In genomic region chr12:1457901-1458300, GRCh38 we compare ENCODE assay signal across 16 cellular contexts.
DNase-seq lines count a peak whose midpoint lies in the region; ATAC-seq and TF ChIP-seq lines count a peak whose summit lies in the region.
"Had no signal": no experiment of that assay in that cellular context is flagged by ENCODE, and none has a peak within 500 bp of the region (broad histone marks: within the 10 kb centered on the region; RNA-seq: fewer than 3 reads in every experiment).

No MANE protein-coding gene starts in this region.

- H3K27ac ChIP-seq in right atrium auricular region (no peak overlapping the region), Karpas-422 (ENCODE audit: low read length) (no peak overlapping the region)
- H3K27ac ChIP-seq: gastroesophageal sphincter, sigmoid colon had no signal

- H3K4me1 ChIP-seq in right atrium auricular region (peaks cover 0 to 6% of the 10 kb centered on the region in 2 donors), Karpas-422 (ENCODE audit: low read length) (no peaks in the 10 kb centered on the region; the same call in 1 of the 2 replicates)
- H3K4me1 ChIP-seq: gastroesophageal sphincter had no signal

- peak; percentile 80 for DNase-seq in cardiac septum (ENCODE audit: low spot score)
- no peak for DNase-seq in right atrium auricular region (ENCODE audit: low spot score)
- peak; percentile 30 for DNase-seq in amniotic epithelial cell (ENCODE audit: low read depth)
- DNase-seq in glomerular visceral epithelial cell (ENCODE audit: extremely low spot score) = peak; percentile 53
- no peak for DNase-seq in NCI-H2029 (lab: John Stamatoyannopoulos, UW)
- DNase-seq in NCI-H2227 (lab: John Stamatoyannopoulos, UW; ENCODE audit: unreplicated experiment) = no peak
- no peak for DNase-seq in Karpas-422
- DNase-seq: 8988T; activated CD4-positive, alpha-beta T cell treated with anti-CD3 and anti-CD28 coated beads, Interleukin-2, amount 50 U/mL, for 48 hours; activated gamma-delta T cell treated with Interleukin-2 at 50 U/mL for 16 hours; cortex of kidney; DMS153; KG1; sigmoid colon had no signal

- no peak overlapping the region for H3K4me3 ChIP-seq in right atrium auricular region
- no peak overlapping the region for H3K4me3 ChIP-seq in Karpas-422 (ENCODE audit: low read length)
- H3K4me3 ChIP-seq: gastroesophageal sphincter, sigmoid colon had no signal

- TF ChIP-seq CTCF in right atrium auricular region (IDR thresholded peaks at IDR 0.05) = no peak

- no peak overlapping the region for H3K4me2 ChIP-seq in Karpas-422 (ENCODE audit: low read depth, low read length, poor library complexity, severe bottlenecking)

- H3K27me3 ChIP-seq in right atrium auricular region = no peaks in the 10 kb centered on the region
- H3K27me3 ChIP-seq in Karpas-422 (ENCODE audit: low read length) = no peaks in the 10 kb centered on the region
- H3K27me3 ChIP-seq: gastroesophageal sphincter, sigmoid colon had no signal

- H2AFZ ChIP-seq in Karpas-422 (ENCODE audit: low read length) = no peak overlapping the region

- ATAC-seq in HG03378 (IDR thresholded peaks at IDR 0.05; ENCODE audit: unreplicated experiment) = no peak
- ATAC-seq: gastroesophageal sphincter had no signal

- intact Hi-C loops in cardiac septum (cut with DNase I) = no loop called here

- no peaks in the 10 kb centered on the region for H3K9me2 ChIP-seq in Karpas-422 (replicated peaks; ENCODE audit: insufficient read depth, low read length)

- H3K9ac ChIP-seq in Karpas-422 (ENCODE audit: low read length) = no peak overlapping the region

- H3K9me3 ChIP-seq in right atrium auricular region (no peaks in the 10 kb centered on the region), Karpas-422 (ENCODE audit: low read length) (no peaks in the 10 kb centered on the region)
- H3K9me3 ChIP-seq: gastroesophageal sphincter, sigmoid colon had no signal

- no peaks in the 10 kb centered on the region for H3K79me2 ChIP-seq in Karpas-422 (ENCODE audit: low read length)

- H4K20me1 ChIP-seq in Karpas-422 (ENCODE audit: insufficient read depth, low read depth, low read length) = no peaks in the 10 kb centered on the region

- H3K36me3 ChIP-seq in right atrium auricular region (no peaks in the 10 kb centered on the region), Karpas-422 (ENCODE audit: insufficient read depth, low read length) (no peaks in the 10 kb centered on the region)
- H3K36me3 ChIP-seq: sigmoid colon had no signal

Comparison
In these comparisons a context has a peak if more than half of its experiments do, and no peak if none do; other contexts are left out.
1. DNase-seq: peak in cardiac septum (single experiment), amniotic epithelial cell (single experiment) and glomerular visceral epithelial cell (single experiment); none in right atrium auricular region (single experiment), NCI-H2029 (single experiment), NCI-H2227 (single experiment) and Karpas-422 (single experiment).